In the genomic region with DNA sequence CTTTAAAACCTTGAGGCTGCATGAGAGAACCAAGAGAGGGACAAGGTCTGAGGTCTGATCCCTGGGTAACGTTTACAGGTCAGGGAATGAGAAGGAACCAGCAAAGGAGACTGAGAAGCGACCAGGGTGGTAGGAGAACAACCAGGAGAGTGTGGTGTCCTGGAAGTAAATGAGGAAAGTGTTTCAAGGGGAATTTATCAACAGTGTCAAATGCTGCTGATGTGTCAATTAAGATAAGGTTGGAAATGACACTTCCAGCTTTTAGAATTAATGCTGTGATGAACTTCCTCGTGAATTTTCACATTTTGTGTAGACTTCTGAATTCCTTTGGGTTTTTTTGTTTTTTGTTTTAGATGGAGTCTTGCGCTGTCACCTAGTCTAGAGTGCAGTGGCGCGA, we compare ENCODE assay signal across 18 cellular contexts.
A peak's percentile ranks its signal among the peaks of the same experiment; 100 is the strongest.
DNase-seq lines count a peak whose midpoint lies in the region; ATAC-seq, FAIRE-seq and TF ChIP-seq lines count a peak whose summit lies in the region.
"Had no signal": no experiment of that assay in that cellular context is flagged by ENCODE, and none has a peak within 500 bp of the region (broad histone marks: within the 10 kb centered on the region; RNA-seq: fewer than 3 reads in every experiment).

No MANE protein-coding gene starts in this region.

- no peak overlapping the region for H3K14ac ChIP-seq in IMR-90 (replicated peaks; ENCODE audit: low read depth, low read length)

- peaks cover 23% of the 10 kb centered on the region for H4K20me1 ChIP-seq in IMR-90 (ENCODE audit: insufficient read depth, low read length)
- no peaks in the 10 kb centered on the region for H4K20me1 ChIP-seq in K562 (replicated peaks; ENCODE audit: control insufficient read depth, insufficient read depth, low read length)

- H3K27ac ChIP-seq in CD4-positive, alpha-beta T cell (ENCODE audit: low read depth, low read length), result no peak overlapping the region
- H3K27ac ChIP-seq in IMR-90 (ENCODE audit: insufficient read depth, low read length), result no peak overlapping the region
- peak overlapping the region; percentile 99 for H3K27ac ChIP-seq in K562 (ENCODE audit: extremely low read depth, low read depth, low read length)
- H3K27ac ChIP-seq: brain microvascular endothelial cell, epithelial cell of prostate, PC-9 had no signal

- H2AFZ ChIP-seq in IMR-90 (replicated peaks; ENCODE audit: low read length, poor library complexity) (peak overlapping the region; percentile 36), K562 (ENCODE audit: low read depth, low read length) (peak overlapping the region; percentile 97)
- H2AFZ ChIP-seq: PC-9 had no signal

- WGBS in IMR-90 (ENCODE audit: extremely low coverage in 2 of 2, insufficient read length in 1 of 2), 2 experiments, result 84% methylated on average over 3 of the region's 6 CpGs; no CpG with 5 or more reads in 1 of the 2 experiments
- 0% methylated on average over 3 of the region's 6 CpGs for WGBS in K562 (ENCODE audit: insufficient coverage, low coverage, missing lambda C conversion rate)

- in situ Hi-C loops in IMR-90 (cut with MboI; ENCODE audit: low sequenced_read_pairs) (no loop called here), K562 (cut with MboI) (no loop called here)

- no peak overlapping the region for H3K9ac ChIP-seq in IMR-90 (ENCODE audit: low read depth, low read length)
- peak overlapping the region; percentile 3 to 98; a peak in 3 of 4 replicates for H3K9ac ChIP-seq in K562 (ENCODE audit: insufficient read depth in 1 of 2, low read depth in 2 of 2, low read length in 2 of 2)

- H3K9me3 Mint-ChIP-seq in CD4-positive, alpha-beta T cell, result no peaks in the 10 kb centered on the region
- no peaks in the 10 kb centered on the region for H3K9me3 Mint-ChIP-seq in nephron progenitor cell
- H3K9me3 Mint-ChIP-seq: activated naive CD4-positive, alpha-beta T cell treated with anti-CD3 and anti-CD28 coated beads, Interleukin-2, amount 50 U/mL, for 24 hours had no signal

- no peak overlapping the region for H4K91ac ChIP-seq in IMR-90 (ENCODE audit: insufficient read depth, low read depth, low read length)

- FAIRE-seq in K562 (lab: Jason Lieb, UNC), result no peak

- TF ChIP-seq POLR2A in IMR-90 (IDR thresholded peaks at IDR 0.05; ENCODE audit: low read depth, low read length) (no peak), K562 (conservative IDR thresholded peaks at IDR 0.05) (no peak)

- H2BK5ac ChIP-seq in IMR-90 (ENCODE audit: low read depth, low read length, poor library complexity, severe bottlenecking), result no peak overlapping the region

- no peak overlapping the region for H3K4ac ChIP-seq in IMR-90 (ENCODE audit: low read depth, low read length)

- H2BK120ac ChIP-seq in IMR-90 (ENCODE audit: low read depth, low read length), result no peak overlapping the region

- no peak for DNase-seq in CD4-positive, alpha-beta T cell
- no peak for DNase-seq in IMR-90
- DNase-seq in K562 (ENCODE audit: extremely low read depth in 1 of 4, low spot score in 3 of 4), result no peak
- no peak for DNase-seq in nephron progenitor cell
- DNase-seq in ecto neural progenitor cell (ENCODE audit: low spot score), result no peak
- DNase-seq in stimulated activated naive CD4-positive, alpha-beta T cell treated with Interleukin-2 at 50 U/mL for 16 hours (lab: John Stamatoyannopoulos, UW), result no peak
- DNase-seq: activated T-cell treated with anti-CD3 and anti-CD28 coated beads for 4 hours; brain microvascular endothelial cell; DMS 273 treated with DMSO at 0.1 percent for 48 hours; foreskin melanocyte; NCI-H1436 treated with DMSO at 0.1 percent for 48 hours; NCI-H2171; NCI-H526 treated with DMSO at 0.1 percent for 48 hours; PC-9; stimulated activated CD4-positive, alpha-beta T cell treated with anti-CD3 and anti-CD28 coated beads, Interleukin-2, amount 100 ng/mL, for 48 hours had no signal

- H2BK15ac ChIP-seq in IMR-90 (ENCODE audit: low read depth, low read length), result no peak overlapping the region

- H3K4me1 Mint-ChIP-seq in CD4-positive, alpha-beta T cell (ENCODE audit: low read depth), result peaks cover 41% of the 10 kb centered on the region
- peaks cover 42% of the 10 kb centered on the region for H3K4me1 Mint-ChIP-seq in nephron progenitor cell

- H4K8ac ChIP-seq in IMR-90 (ENCODE audit: low read depth in 2 of 2, low read length in 2 of 2), result peak overlapping the region; percentile 94 to 97; a peak in 2 of 4 replicates

- H4K5ac ChIP-seq in IMR-90 (ENCODE audit: low read depth, low read length), result no peak overlapping the region

- H3K56ac ChIP-seq in IMR-90 (ENCODE audit: extremely low read depth, insufficient read depth, low read length), result no peak overlapping the region

- no peak overlapping the region for H2AK5ac ChIP-seq in IMR-90 (ENCODE audit: low read depth, low read length)

- H3K36me3 Mint-ChIP-seq in CD4-positive, alpha-beta T cell (ENCODE audit: low read depth), result peaks cover 32% of the 10 kb centered on the region
- peaks cover 25% of the 10 kb centered on the region for H3K36me3 Mint-ChIP-seq in nephron progenitor cell (ENCODE audit: low read depth)

- POLR2A ChIA-PET in CD4-positive, alpha-beta T cell (lab: Charles Lee), result interaction anchor here (0.6 to 2.9 kb wide), 4 partner anchors 13 to 1939 kb away, joined by 3 to 28 read pairs (median 8); a partner anchor contains a TSS
- POLR2A ChIA-PET in IMR-90 (lab: Charles Lee; ENCODE audit: unreplicated experiment) (no interaction called here), K562 (lab: Yijun Ruan, JAX) (interaction anchor here (0.9 to 2.7 kb wide), 11 partner anchors 8 to 308 kb away, joined by 3 to 14 read pairs (median 4); a partner anchor contains a TSS)

- H3K27me3 ChIP-seq in CD4-positive, alpha-beta T cell (ENCODE audit: control insufficient read depth, insufficient read depth, low read length), result no peaks in the 10 kb centered on the region
- no peaks in the 10 kb centered on the region; the same call in 1 of the 2 replicates for H3K27me3 ChIP-seq in IMR-90 (ENCODE audit: control insufficient read depth, insufficient read depth, low read length)
- H3K27me3 ChIP-seq in K562 (ENCODE audit: control insufficient read depth in 2 of 2, insufficient read depth in 2 of 2, low read length in 2 of 2), result no peaks in the 10 kb centered on the region
- H3K27me3 ChIP-seq: brain microvascular endothelial cell had no signal

- BruUV-seq in IMR-90 (replicated peaks; lab: Mats Ljungman, UMichigan) (no TSS peak), K562 (replicated peaks; lab: Mats Ljungman, UMichigan) (no TSS peak)

- TF ChIP-seq EP300 in K562 (IDR thresholded peaks at IDR 0.05; ENCODE audit: low read length), result no peak

- no peaks in the 10 kb centered on the region for H3K27me3 Mint-ChIP-seq in CD4-positive, alpha-beta T cell
- H3K27me3 Mint-ChIP-seq in nephron progenitor cell (ENCODE audit: low read depth, poor library complexity), result peaks cover 31% of the 10 kb centered on the region
- H3K27me3 Mint-ChIP-seq: activated naive CD4-positive, alpha-beta T cell treated with anti-CD3 and anti-CD28 coated beads, Interleukin-2, amount 50 U/mL, for 24 hours had no signal

- dilution Hi-C loops in IMR-90 (cut with HindIII; ENCODE audit: low sequenced_read_pairs, unreplicated experiment), result no loop called here

- no peak for TF ChIP-seq RAD21 in IMR-90 (IDR thresholded peaks at IDR 0.05; ENCODE audit: low read length)
- TF ChIP-seq RAD21 in K562 (CRISPR knock-in tag; conservative IDR thresholded peaks at IDR 0.05 in 1 of 2, IDR thresholded peaks at IDR 0.05 in 1 of 2), result no peak

- peaks cover 42% of the 10 kb centered on the region for H3K79me2 ChIP-seq in K562 (ENCODE audit: control insufficient read depth, insufficient read depth, low read length)

- H3K9me3 ChIP-seq in CD4-positive, alpha-beta T cell (ENCODE audit: control insufficient read depth, low read length), result no peaks in the 10 kb centered on the region
- no peaks in the 10 kb centered on the region for H3K9me3 ChIP-seq in IMR-90 (ENCODE audit: control insufficient read depth, insufficient read depth, low read length)
- no peaks in the 10 kb centered on the region for H3K9me3 ChIP-seq in K562 (replicated peaks; ENCODE audit: control insufficient read depth, insufficient read depth, low read depth, low read length)

- H3K18ac ChIP-seq in IMR-90 (ENCODE audit: low read depth, low read length), result no peak overlapping the region

- H3K36me3 ChIP-seq in IMR-90 (ENCODE audit: control insufficient read depth, insufficient read depth, low read length) (peaks cover 1% of the 10 kb centered on the region; the same call in 1 of the 2 replicates), K562 (ENCODE audit: control insufficient read depth, insufficient read depth, low read length) (peaks cover 9% of the 10 kb centered on the region; the same call in 2 of the 3 replicates)

- peaks cover 7% of the 10 kb centered on the region; the same call in 1 of the 2 replicates for H3K9me1 ChIP-seq in IMR-90 (ENCODE audit: insufficient read depth, low read length)
- H3K9me1 ChIP-seq in K562 (ENCODE audit: control insufficient read depth, insufficient read depth, low read length), result no peaks in the 10 kb centered on the region

- H2AK9ac ChIP-seq in IMR-90 (replicated peaks; ENCODE audit: low read depth, low read length, poor library complexity), result no peak overlapping the region

- H3K79me1 ChIP-seq in IMR-90 (ENCODE audit: low read depth in 1 of 2, low read length in 2 of 2), result peaks cover 0 to 10% of the 10 kb centered on the region in 2 experiments; a peak in 2 of 4 replicates

- H3K4me2 ChIP-seq in IMR-90 (ENCODE audit: low read depth, low read length) (no peak overlapping the region), K562 (ENCODE audit: insufficient read depth, low read length) (peak overlapping the region; percentile 94)

- CTCF ChIA-PET in CD4-positive, alpha-beta T cell (lab: Charles Lee), result interaction anchor here (1.1 to 1.4 kb wide), 3 partner anchors 57 to 98 kb away, joined by 3 to 4 read pairs (median 3); a partner anchor contains a TSS
- CTCF ChIA-PET in IMR-90 (lab: Yijun Ruan, JAX) (no interaction called here), K562 (lab: Yijun Ruan, JAX; ENCODE audit: low intra/inter-chr PET ratio) (no interaction called here)

- no peak for ATAC-seq in CD4-positive, alpha-beta T cell (ENCODE audit: poor library complexity)
- ATAC-seq in IMR-90 (ENCODE audit: low read depth) (no peak), K562 (no peak), GM18511 (IDR thresholded peaks at IDR 0.05; ENCODE audit: unreplicated experiment) (no peak)

- no peak overlapping the region; the same call in 1 of the 2 replicates for H2BK20ac ChIP-seq in IMR-90 (ENCODE audit: low read depth, low read length)

- no peak overlapping the region for H3K23ac ChIP-seq in IMR-90 (ENCODE audit: low read depth, low read length)

- H3K27ac Mint-ChIP-seq in CD4-positive, alpha-beta T cell, result peak overlapping the region; percentile 94
- no peak overlapping the region for H3K27ac Mint-ChIP-seq in nephron progenitor cell

- no peak for TF ChIP-seq CTCF in CD4-positive, alpha-beta T cell (IDR thresholded peaks at IDR 0.05)
- TF ChIP-seq CTCF in IMR-90 (conservative IDR thresholded peaks at IDR 0.05; ENCODE audit: low read depth, low read length) (no peak), K562 (IDR thresholded peaks at IDR 0.05 in 2 of 3, conservative IDR thresholded peaks at IDR 0.05 in 1 of 3; ENCODE audit: insufficient read depth in 2 of 3, low read depth in 1 of 3, low read length in 3 of 3) (no peak), nephron progenitor cell (IDR thresholded peaks at IDR 0.05) (no peak)

- no peaks in the 10 kb centered on the region for H3K4me1 ChIP-seq in IMR-90 (ENCODE audit: control insufficient read depth, insufficient read depth, low read length)
- H3K4me1 ChIP-seq in K562 (replicated peaks in 1 of 2; ENCODE audit: control insufficient read depth in 2 of 2, insufficient read depth in 2 of 2, low read length in 2 of 2), result peaks cover 8 to 26% of the 10 kb centered on the region in 2 experiments

- H3K4me3 Mint-ChIP-seq in CD4-positive, alpha-beta T cell, result peak overlapping the region; percentile 98
- H3K4me3 Mint-ChIP-seq in nephron progenitor cell, result peak overlapping the region; percentile 29

- H3K4me3 ChIP-seq in IMR-90 (ENCODE audit: insufficient read depth, low read depth, low read length) (no peak overlapping the region), K562 (no peak overlapping the region)
- H3K4me3 ChIP-seq: PC-9 had no signal

- intact Hi-C loops in CD4-positive, alpha-beta T cell (cut with DNase I, micrococcal nuclease), result loop anchor here in 1 of 2 experiments (5.0 kb wide), 1 partner anchor 510 kb away; a partner anchor contains a TSS
- intact Hi-C loops in IMR-90 (cut with micrococcal nuclease) (loop anchor here (5.0 kb wide), 1 partner anchor 60 kb away; no protein-coding TSS in a partner anchor), K562 (cut with micrococcal nuclease) (loop anchor here (5.0 kb wide), 3 partner anchors 35 to 60 kb away; no protein-coding TSS in a partner anchor)
